19 cellular contexts compared by ENCODE assay signal in the genomic region with DNA sequence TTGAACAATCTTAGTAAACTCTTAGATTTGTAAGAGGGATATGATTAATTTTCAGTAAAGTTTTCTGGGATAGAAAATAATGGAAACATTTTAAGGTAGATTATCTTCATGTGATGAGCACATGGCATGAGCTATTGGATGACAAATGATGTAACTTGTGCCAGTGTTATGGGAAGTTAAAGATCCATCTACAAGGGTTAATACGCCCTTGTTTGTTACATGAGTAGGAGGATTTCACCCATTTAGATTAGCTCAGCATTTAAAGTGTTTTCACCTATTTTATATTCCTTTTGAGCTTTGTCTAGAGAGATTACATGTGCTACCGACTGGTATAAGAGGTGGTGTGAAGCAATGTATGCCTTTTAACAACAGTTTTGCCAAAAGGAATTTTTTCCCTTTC. TPM values are rescaled to one million over a fixed set of nuclear protein-coding genes. Genes with fewer than 3 reads are reported as not detected.
"Had no signal": no experiment of that assay in that cellular context is flagged by ENCODE, and none has a peak within 500 bp of the region (broad histone marks: within the 10 kb centered on the region; RNA-seq: fewer than 3 reads in every experiment).

No MANE protein-coding gene starts in this region.

- H3K27me3 Mint-ChIP-seq: natural killer cell treated with Interleukin-12 subunit alpha and Interleukin-12 subunit beta and Interleukin-15 and Interleukin-18, amount 100 ng/mL, for 72 hours had no signal

- DNase-seq: colonic mucosa; dermis blood vessel endothelial cell; glutamatergic neuron; islet precursor cell; left ventricle myocardium inferior; lower lobe of right lung; mesenchymal stem cell; midbrain; nucleus accumbens; ovary; small intestine; stimulated activated CD4-positive, alpha-beta T cell treated with anti-CD3 and anti-CD28 coated beads, Interleukin-12 subunit alpha, Interleukin-12 subunit beta, amount 100 ng/mL, for 4 hours; stimulated activated naive CD4-positive, alpha-beta T cell treated with Interleukin-2 at 50 U/mL for 16 hours; trophoblast cell had no signal

- H3K36me3 ChIP-seq: colonic mucosa, neural progenitor cell, ovary had no signal

- ATAC-seq: gastroesophageal sphincter; lower lobe of right lung; natural killer cell treated with Interleukin-12 subunit alpha and Interleukin-12 subunit beta and Interleukin-15 and Interleukin-18, amount 100 ng/mL, for 72 hours had no signal

- H3K9me3 ChIP-seq: colonic mucosa, ovary had no signal

- H3K27ac Mint-ChIP-seq: natural killer cell treated with Interleukin-12 subunit alpha and Interleukin-12 subunit beta and Interleukin-15 and Interleukin-18, amount 100 ng/mL, for 72 hours; neural progenitor cell had no signal

- H3K4me1 ChIP-seq: colonic mucosa had no signal

- H3K27me3 ChIP-seq: colonic mucosa, gastroesophageal sphincter, ovary, right atrium auricular region had no signal

- H3K27ac ChIP-seq: colonic mucosa, gastroesophageal sphincter, left ventricle myocardium inferior, lower lobe of right lung, neural progenitor cell, ovary, right atrium auricular region had no signal

- H3K4me3 ChIP-seq: colonic mucosa, gastroesophageal sphincter, left ventricle myocardium inferior, lower lobe of right lung, neural progenitor cell, ovary, right atrium auricular region had no signal

- H3K4me3 Mint-ChIP-seq: natural killer cell treated with Interleukin-12 subunit alpha and Interleukin-12 subunit beta and Interleukin-15 and Interleukin-18, amount 100 ng/mL, for 72 hours; neural progenitor cell had no signal

RNA-seq across cellular contexts. Expression of a gene that starts 46.5 kb away (rescaled TPM):
- total RNA-seq: colonic mucosa; dermis blood vessel endothelial cell; natural killer cell treated with Interleukin-12 subunit alpha and Interleukin-12 subunit beta and Interleukin-15 and Interleukin-18, amount 100 ng/mL, for 72 hours; posterior vena cava had no signal
- polyA plus RNA-seq: small intestine had no signal
